In the genomic region with DNA sequence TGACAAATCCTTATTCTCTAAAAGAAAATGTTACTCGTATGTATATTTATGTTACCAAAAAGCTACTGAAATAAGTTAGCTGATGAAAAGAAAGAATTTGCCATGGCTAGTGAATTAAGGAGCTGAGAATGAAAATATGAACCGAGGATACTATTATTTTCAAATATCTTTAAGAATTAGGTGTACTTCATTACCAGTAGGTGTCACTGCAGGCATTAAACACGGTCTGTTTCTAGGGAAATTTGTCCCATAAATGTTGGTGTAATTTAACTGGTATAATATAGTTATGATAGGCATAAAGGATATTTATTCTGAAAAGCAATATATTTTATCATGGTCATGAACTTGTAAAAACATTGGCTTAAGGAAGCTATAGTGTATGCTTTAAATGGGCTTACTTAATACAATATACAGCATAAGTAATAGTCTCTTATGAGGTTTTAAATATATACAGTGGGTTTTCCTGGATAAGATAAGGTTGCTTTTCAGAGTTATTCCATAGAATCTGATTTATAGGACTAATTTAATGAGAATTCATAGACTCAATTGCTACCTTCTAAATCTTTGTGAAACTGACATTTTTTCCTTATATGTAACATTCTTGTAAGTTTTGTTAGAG, we compare ENCODE assay signal across 9 cellular contexts.
DNase-seq lines count a peak whose midpoint lies in the region; ATAC-seq and TF ChIP-seq lines count a peak whose summit lies in the region.
"Had no signal": no experiment of that assay in that cellular context is flagged by ENCODE, and none has a peak within 500 bp of the region (broad histone marks: within the 10 kb centered on the region; RNA-seq: fewer than 3 reads in every experiment).

No MANE protein-coding gene starts in this region.

- no peaks in the 10 kb centered on the region for H3K27me3 ChIP-seq in heart right ventricle

- ATAC-seq in heart right ventricle = peak in 2 of 8 donors; percentile 31 to 55
- no peak for ATAC-seq in GM21737 (IDR thresholded peaks at IDR 0.05; ENCODE audit: unreplicated experiment)
- no peak for ATAC-seq in GM21390 (IDR thresholded peaks at IDR 0.05; ENCODE audit: unreplicated experiment)
- ATAC-seq in HG02938 (IDR thresholded peaks at IDR 0.05; ENCODE audit: unreplicated experiment) = no peak
- ATAC-seq: naive thymus-derived CD8-positive, alpha-beta T cell had no signal

- intact Hi-C loops in heart right ventricle (cut with DNase I) = loop anchor here in 7 of 10 donors (1.0 to 10.0 kb wide), 11 partner anchors 73 to 1415 kb away; no protein-coding TSS in a partner anchor

- no peaks in the 10 kb centered on the region for H3K4me1 ChIP-seq in heart right ventricle

- DNase-seq in ELR (ENCODE audit: low read depth) (peak; percentile 66), NAMALWA (ENCODE audit: low spot score) (peak; percentile 43), SW480 (ENCODE audit: low spot score) (peak; percentile 41), heart right ventricle (peak in 1 of 2 donors; percentile 40), smooth muscle cell of the brain vasculature (ENCODE audit: low read depth, low spot score) (peak; percentile 18)

- H3K27ac ChIP-seq in heart right ventricle = no peak overlapping the region

- H3K4me3 ChIP-seq in heart right ventricle = no peak overlapping the region

- H3K9me3 ChIP-seq in heart right ventricle = no peaks in the 10 kb centered on the region

- peak; percentile 54 to 84 (median 68) for TF ChIP-seq CTCF in heart right ventricle (IDR thresholded peaks at IDR 0.05)

- no peaks in the 10 kb centered on the region for H3K36me3 ChIP-seq in heart right ventricle

- WGBS in heart right ventricle, 2 donors = 8 to 11% methylated on average over 3 of the region's 3 CpGs
